Comparison of ENCODE assay signal across 9 cellular contexts in the genomic region with DNA sequence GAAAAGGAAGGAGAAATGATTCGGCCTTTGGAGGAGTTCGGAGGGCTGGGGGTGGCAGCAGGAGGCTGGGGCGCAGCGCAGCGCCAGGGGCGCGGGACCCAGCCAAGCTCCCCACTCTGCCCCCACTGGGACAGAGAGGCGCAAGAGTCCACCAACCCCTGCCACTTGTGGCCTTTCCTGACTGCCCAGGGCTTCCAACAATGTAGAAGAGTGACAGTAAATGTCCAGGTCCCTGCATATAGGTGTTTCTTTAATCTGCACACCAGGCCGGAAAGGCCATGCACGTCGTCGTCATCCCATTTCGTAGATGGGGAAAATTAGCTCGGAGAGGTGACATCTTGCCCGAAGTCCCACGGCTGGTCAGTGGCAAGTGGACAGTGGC.
DNase-seq lines count a peak whose midpoint lies in the region; ATAC-seq and TF ChIP-seq lines count a peak whose summit lies in the region.
"Had no signal": no experiment of that assay in that cellular context is flagged by ENCODE, and none has a peak within 500 bp of the region (broad histone marks: within the 10 kb centered on the region; RNA-seq: fewer than 3 reads in every experiment).

No MANE protein-coding gene starts in this region.

- 8% methylated on average over 16 of the region's 16 CpGs for WGBS in liver

- TF ChIP-seq CTCF in chondrocyte (IDR thresholded peaks at IDR 0.05) = no peak
- no peak for TF ChIP-seq CTCF in liver (IDR thresholded peaks at IDR 0.05; ENCODE audit: low read depth, low read length, missing input control)

- peaks cover 7 to 15% (median 9%) of the 10 kb centered on the region in 4 donors for H3K4me1 ChIP-seq in liver (ENCODE audit: control insufficient read depth in 4 of 4, insufficient read depth in 4 of 4, low read length in 3 of 4)

- TF ChIP-seq RAD21 in liver (IDR thresholded peaks at IDR 0.05) = no peak

- no peaks in the 10 kb centered on the region for H3K36me3 ChIP-seq in liver (ENCODE audit: control insufficient read depth in 4 of 4, insufficient read depth in 3 of 4, low read depth in 1 of 4, low read length in 3 of 4)

- no peak for ATAC-seq in activated CD4-positive, alpha-beta T cell treated with anti-CD3 and anti-CD28 coated beads for 36 hours
- no peak for ATAC-seq in GM21526 (IDR thresholded peaks at IDR 0.05; ENCODE audit: low FRiP score, unreplicated experiment)
- no peak for ATAC-seq in HG03439 (IDR thresholded peaks at IDR 0.05; ENCODE audit: unreplicated experiment)

- peaks cover 5% of the 10 kb centered on the region for H3K4me1 Mint-ChIP-seq in activated CD4-positive, alpha-beta T cell treated with anti-CD3 and anti-CD28 coated beads for 36 hours
- peaks cover 17% of the 10 kb centered on the region for H3K4me1 Mint-ChIP-seq in chondrocyte (ENCODE audit: low read depth)

- peak overlapping the region; percentile 44 for H3K4me3 Mint-ChIP-seq in activated CD4-positive, alpha-beta T cell treated with anti-CD3 and anti-CD28 coated beads for 36 hours
- H3K4me3 Mint-ChIP-seq in chondrocyte (ENCODE audit: unreplicated experiment) = peak overlapping the region; percentile 58

- H3K27ac ChIP-seq in liver (ENCODE audit: low read depth in 1 of 2, low read length in 2 of 2) = peak overlapping the region in 1 of 2 donors; percentile 4
- H3K27ac ChIP-seq in substantia nigra (ENCODE audit: low read depth, low read length, poor library complexity, severe bottlenecking) = peak overlapping the region; percentile 84
- H3K27ac ChIP-seq: KMS-11 had no signal

- H3K9me3 ChIP-seq in liver (ENCODE audit: control insufficient read depth in 4 of 4, low read length in 3 of 4) = no peaks in the 10 kb centered on the region

- intact Hi-C loops in activated CD4-positive, alpha-beta T cell treated with anti-CD3 and anti-CD28 coated beads for 36 hours (cut with DNase I, micrococcal nuclease) = no loop called here

- H3K27ac Mint-ChIP-seq in activated CD4-positive, alpha-beta T cell treated with anti-CD3 and anti-CD28 coated beads for 36 hours = no peak overlapping the region
- no peak overlapping the region for H3K27ac Mint-ChIP-seq in chondrocyte (ENCODE audit: unreplicated experiment)

- peak overlapping the region in 2 of 3 donors; percentile 35 to 41 for H3K4me3 ChIP-seq in liver (ENCODE audit: low read depth in 1 of 3, low read length in 3 of 3)

- H3K27me3 Mint-ChIP-seq in activated CD4-positive, alpha-beta T cell treated with anti-CD3 and anti-CD28 coated beads for 36 hours = peaks cover 40% of the 10 kb centered on the region
- H3K27me3 Mint-ChIP-seq in chondrocyte (ENCODE audit: low read depth) = peaks cover 51% of the 10 kb centered on the region

- CTCF ChIA-PET in activated CD4-positive, alpha-beta T cell treated with anti-CD3 and anti-CD28 coated beads for 36 hours (lab: Charles Lee) = no interaction called here

- POLR2A ChIA-PET in activated CD4-positive, alpha-beta T cell treated with anti-CD3 and anti-CD28 coated beads for 36 hours (lab: Charles Lee) = no interaction called here

- no peaks in the 10 kb centered on the region for H3K36me3 Mint-ChIP-seq in activated CD4-positive, alpha-beta T cell treated with anti-CD3 and anti-CD28 coated beads for 36 hours (ENCODE audit: low read depth)
- no peaks in the 10 kb centered on the region for H3K36me3 Mint-ChIP-seq in chondrocyte (ENCODE audit: low read depth)

- H3K27me3 ChIP-seq in liver (ENCODE audit: control insufficient read depth in 4 of 4, insufficient read depth in 4 of 4, low read length in 3 of 4) = no peaks in the 10 kb centered on the region

- peak overlapping the region; percentile 17 to 62 for H3K9ac ChIP-seq in liver (ENCODE audit: low read depth in 1 of 2, low read length in 2 of 2)
- H3K9ac ChIP-seq: KMS-11 had no signal

- H3K9me3 Mint-ChIP-seq in activated CD4-positive, alpha-beta T cell treated with anti-CD3 and anti-CD28 coated beads for 36 hours (ENCODE audit: low read depth) = no peaks in the 10 kb centered on the region
- no peaks in the 10 kb centered on the region for H3K9me3 Mint-ChIP-seq in chondrocyte (ENCODE audit: low read depth)

- no peak for DNase-seq in activated CD4-positive, alpha-beta T cell treated with anti-CD3 and anti-CD28 coated beads for 36 hours
- DNase-seq in activated CD4-positive, alpha-beta T cell treated with anti-CD3 and anti-CD28 coated beads, Interleukin-2, amount 50 U/mL, for 48 hours = no peak
- DNase-seq in chondrocyte (ENCODE audit: low spot score) (no peak), substantia nigra (lab: John Stamatoyannopoulos, UW) (no peak), EL (no peak)

TF ChIP-seq in liver, 16 proteins besides CTCF, POLR2A, EP300 and RAD21:
- TF ChIP-seq, protein P1, sequence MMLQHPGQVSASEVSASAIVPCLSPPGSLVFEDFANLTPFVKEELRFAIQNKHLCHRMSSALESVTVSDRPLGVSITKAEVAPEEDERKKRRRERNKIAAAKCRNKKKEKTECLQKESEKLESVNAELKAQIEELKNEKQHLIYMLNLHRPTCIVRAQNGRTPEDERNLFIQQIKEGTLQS (IDR thresholded peaks at IDR 0.05) = no peak
- TF ChIP-seq JUND (IDR thresholded peaks at IDR 0.05) (no peak), FOXA2 (IDR thresholded peaks at IDR 0.05) (no peak), EGR1 (IDR thresholded peaks at IDR 0.05; ENCODE audit: low read depth in 2 of 2) (no peak)
